In genomic region chr9:71911061-71911907, GRCh38 we compare ENCODE assay signal across 8 cellular contexts. TPM values are rescaled to one million over a fixed set of nuclear protein-coding genes. Genes with fewer than 3 reads are reported as not detected.
DNase-seq lines count a peak whose midpoint lies in the region; ATAC-seq lines count a peak whose summit lies in the region.

Gene ABHD17B, minus strand, starts transcription at chr9:71911193. Its CDS starts 36,113 bp downstream, at chr9:71875080.
Gene C9orf85, plus strand, starts transcription at chr9:71911639. Its CDS starts 96 bp downstream, at chr9:71911735.

- H3K27me3 Mint-ChIP-seq in effector memory CD8-positive, alpha-beta T cell: no peaks in the 10 kb centered on the region

- peaks cover 29 to 67% of the 10 kb centered on the region in 2 donors for H3K4me1 Mint-ChIP-seq in effector memory CD8-positive, alpha-beta T cell (ENCODE audit: low read depth in 2 of 2)

- peak within 1 kb of the TSS; percentile 91 to 93 for H3K4me3 Mint-ChIP-seq in effector memory CD8-positive, alpha-beta T cell

- H3K36me3 Mint-ChIP-seq in effector memory CD8-positive, alpha-beta T cell (ENCODE audit: insufficient read depth): peaks cover 14% of the 10 kb centered on the region

- H3K27ac Mint-ChIP-seq in effector memory CD8-positive, alpha-beta T cell: peak within 1 kb of the TSS; percentile 93 to 97

- H3K9me3 Mint-ChIP-seq in effector memory CD8-positive, alpha-beta T cell: no peaks in the 10 kb centered on the region

- DNase-seq in COLO668 (lab: John Stamatoyannopoulos, UW; ENCODE audit: unreplicated experiment) (peak; percentile 98), HT1080 (ENCODE audit: low read depth) (peak; percentile 100), NOMO-1 treated with DMSO at 0.1 percent for 48 hours (lab: John Stamatoyannopoulos, UW; ENCODE audit: unreplicated experiment) (peak; percentile 98), medulla oblongata (ENCODE audit: extremely low spot score) (peak; percentile 100)
- DNase-seq in activated CD8-positive, alpha-beta memory T cell treated with anti-CD3 and anti-CD28 coated beads for 48 hours (ENCODE audit: low read depth in 2 of 3, low spot score in 2 of 3): peak; percentile 79 to 90 (median 86)
- DNase-seq in effector memory CD8-positive, alpha-beta T cell: peak; percentile 95 to 97 (median 95)
- peak; percentile 95 for DNase-seq in stimulated activated CD8-positive, alpha-beta memory T cell treated with anti-CD3 and anti-CD28 coated beads, Interleukin-12 subunit alpha, Interleukin-12 subunit beta, amount 100 ng/mL, for 1 hour (ENCODE audit: low read depth)

- peak; percentile 87 for ATAC-seq in GM21360 (IDR thresholded peaks at IDR 0.05; ENCODE audit: unreplicated experiment)
- ATAC-seq in effector memory CD8-positive, alpha-beta T cell (replicated peaks): peak; percentile 90

RNA-seq across cellular contexts. Expression of gene ABHD17B, which starts in this region (rescaled TPM):
- total RNA-seq in HT1080 (2014; rRNA removed; shearing (Covaris generic)): 23.2 and 28.1 TPM in 2 replicates
- 18.4 and 19.0 TPM in 2 replicates for polyA plus RNA-seq in HT1080 (2015; cell fraction: cytosol; rRNA removed)
- polyA plus RNA-seq in HT1080 (2015; cell fraction: nucleus; rRNA removed): 18.4 and 19.1 TPM in 2 replicates

RNA-seq across cellular contexts. Expression of gene C9orf85, which starts in this region (rescaled TPM):
- 15.9 and 19.4 TPM in 2 replicates for total RNA-seq in HT1080 (2014; rRNA removed; shearing (Covaris generic))
- 18.7 and 23.4 TPM in 2 replicates for polyA plus RNA-seq in HT1080 (2015; cell fraction: cytosol; rRNA removed)
- polyA plus RNA-seq in HT1080 (2015; cell fraction: nucleus; rRNA removed): 9.0 and 10.0 TPM in 2 replicates

Comparison
In these comparisons a context has a peak if more than half of its experiments do, and no peak if none do; other contexts are left out.
1. Peak in every context shown above with its lines: DNase-seq and ATAC-seq.